In genomic region chr11:10489444-10489785, GRCh38 we compare ENCODE assay signal across 14 cellular contexts. TPM values are rescaled to one million over a fixed set of nuclear protein-coding genes. Genes with fewer than 3 reads are reported as not detected.
DNase-seq lines count a peak whose midpoint lies in the region; ATAC-seq and TF ChIP-seq lines count a peak whose summit lies in the region.
"Had no signal": no experiment of that assay in that cellular context is flagged by ENCODE, and none has a peak within 500 bp of the region (broad histone marks: within the 10 kb centered on the region; RNA-seq: fewer than 3 reads in every experiment).

No MANE protein-coding gene starts in this region.

- H3K4me2 ChIP-seq in PC-9, result 0 out of 2 replicates have a peak overlapping the region, but pooled peaks have one; percentile 54
- no peak overlapping the region for H3K4me2 ChIP-seq in smooth muscle cell
- H3K4me2 ChIP-seq: BLaER1 treated with 17β-estradiol and CSF1 and Interleukin-3, amounts not matched to agents 10 nM and 100 nM had no signal

- no peaks in the 10 kb centered on the region for H3K9me2 ChIP-seq in PC-9 (ENCODE audit: insufficient read depth)

- H2AFZ ChIP-seq in PC-9 (no peak overlapping the region), smooth muscle cell (ENCODE audit: low read depth) (no peak overlapping the region)

- no peak overlapping the region for H3K9ac ChIP-seq in smooth muscle cell (ENCODE audit: low read depth)
- H3K9ac ChIP-seq: BLaER1 treated with 17β-estradiol and CSF1 and Interleukin-3, amounts not matched to agents 10 nM and 100 nM had no signal

- WGBS in spleen, 5 donors, result 90 to 94% (median 91%) methylated on average over 3 of the region's 3 CpGs
- 93% methylated on average over 3 of the region's 3 CpGs for WGBS in smooth muscle cell (ENCODE audit: low lambda C conversion rate)

- no peaks in the 10 kb centered on the region for H3K9me3 Mint-ChIP-seq in CD8-positive, alpha-beta memory T cell
- H3K9me3 Mint-ChIP-seq in effector memory CD8-positive, alpha-beta T cell, result no peaks in the 10 kb centered on the region

- peaks cover 23% of the 10 kb centered on the region for H3K36me3 ChIP-seq in CD8-positive, alpha-beta memory T cell (ENCODE audit: insufficient read depth, low read length)
- H3K36me3 ChIP-seq in PC-9 (ENCODE audit: low read depth) (no peaks in the 10 kb centered on the region), spleen (peaks cover 0 to 100% (median 50%) of the 10 kb centered on the region in 6 donors), smooth muscle cell (ENCODE audit: low read depth) (no peaks in the 10 kb centered on the region)
- H3K36me3 ChIP-seq: ovary had no signal

- POLR2A ChIA-PET in CD8-positive, alpha-beta memory T cell (lab: Charles Lee), result no interaction called here
- POLR2A ChIA-PET in PC-9 (lab: Charles Lee; ENCODE audit: unreplicated experiment), result no interaction called here

- ATAC-seq in effector memory CD8-positive, alpha-beta T cell (replicated peaks), result no peak
- no peak for ATAC-seq in GM21447 (IDR thresholded peaks at IDR 0.05; ENCODE audit: unreplicated experiment)

- H4K20me1 ChIP-seq in PC-9 (ENCODE audit: insufficient read depth) (no peaks in the 10 kb centered on the region), smooth muscle cell (ENCODE audit: low read depth) (no peaks in the 10 kb centered on the region)

- H3F3A ChIP-seq in PC-9 (ENCODE audit: insufficient read depth, low read depth) (peaks cover 40% of the 10 kb centered on the region; the same call in 1 of the 2 replicates), smooth muscle cell (ENCODE audit: low read depth) (no peaks in the 10 kb centered on the region)

- peaks cover 0 to 90% (median 20%) of the 10 kb centered on the region in 3 donors for H3K36me3 Mint-ChIP-seq in CD8-positive, alpha-beta memory T cell
- peaks cover 8% of the 10 kb centered on the region for H3K36me3 Mint-ChIP-seq in effector memory CD8-positive, alpha-beta T cell (ENCODE audit: insufficient read depth)

- H3K4me3 ChIP-seq in CD8-positive, alpha-beta memory T cell (ENCODE audit: low read length), result no peak overlapping the region
- H3K4me3 ChIP-seq in PC-9, result no peak overlapping the region
- no peak overlapping the region for H3K4me3 ChIP-seq in spleen
- H3K4me3 ChIP-seq in smooth muscle cell, result no peak overlapping the region
- H3K4me3 ChIP-seq: BLaER1 treated with 17β-estradiol and CSF1 and Interleukin-3, amounts not matched to agents 10 nM and 100 nM; ovary had no signal

- TF ChIP-seq POLR2A in spleen (IDR thresholded peaks at IDR 0.05), result no peak

- peak overlapping the region in 6 of 8 donors; percentile 46 to 89 (median 80) for H3K27ac Mint-ChIP-seq in CD8-positive, alpha-beta memory T cell
- H3K27ac Mint-ChIP-seq in effector memory CD8-positive, alpha-beta T cell, result peak overlapping the region; percentile 83 to 94

- no peak overlapping the region for H3K27ac ChIP-seq in CD8-positive, alpha-beta memory T cell (ENCODE audit: low read depth, low read length)
- H3K27ac ChIP-seq in PC-9 (peak overlapping the region; percentile 74), spleen (peak overlapping the region; percentile 33 to 86 (median 69)), smooth muscle cell (ENCODE audit: low read depth) (no peak overlapping the region)

- no peaks in the 10 kb centered on the region for H3K27me3 Mint-ChIP-seq in CD8-positive, alpha-beta memory T cell
- H3K27me3 Mint-ChIP-seq in effector memory CD8-positive, alpha-beta T cell, result no peaks in the 10 kb centered on the region

- no peak overlapping the region for H3K4me3 Mint-ChIP-seq in CD8-positive, alpha-beta memory T cell
- no peak overlapping the region for H3K4me3 Mint-ChIP-seq in effector memory CD8-positive, alpha-beta T cell

- no peak for TF ChIP-seq CTCF in PC-9 (conservative IDR thresholded peaks at IDR 0.05)
- no peak for TF ChIP-seq CTCF in spleen (IDR thresholded peaks at IDR 0.05 in 8 of 11, conservative IDR thresholded peaks at IDR 0.05 in 3 of 11)
- no peak for TF ChIP-seq CTCF in smooth muscle cell (IDR thresholded peaks at IDR 0.05; ENCODE audit: borderline replicate concordance, insufficient read depth, poor library complexity, severe bottlenecking)

- peaks cover 10 to 18% (median 12%) of the 10 kb centered on the region in 3 donors for H3K4me1 Mint-ChIP-seq in CD8-positive, alpha-beta memory T cell
- peaks cover 13 to 17% of the 10 kb centered on the region in 2 donors for H3K4me1 Mint-ChIP-seq in effector memory CD8-positive, alpha-beta T cell (ENCODE audit: low read depth in 2 of 2)

- H3K9me3 ChIP-seq in CD8-positive, alpha-beta memory T cell (ENCODE audit: low read length), result no peaks in the 10 kb centered on the region
- no peaks in the 10 kb centered on the region for H3K9me3 ChIP-seq in PC-9 (ENCODE audit: insufficient read depth, low read depth)
- no peaks in the 10 kb centered on the region for H3K9me3 ChIP-seq in spleen
- H3K9me3 ChIP-seq in smooth muscle cell (replicated peaks; ENCODE audit: low read depth), result no peaks in the 10 kb centered on the region
- H3K9me3 ChIP-seq: ovary had no signal

- BruUV-seq in PC-9 (replicated peaks; lab: Mats Ljungman, UMichigan), result no TSS peak

- no peaks in the 10 kb centered on the region for H3K27me3 ChIP-seq in CD8-positive, alpha-beta memory T cell (ENCODE audit: insufficient read depth, low read length, poor library complexity, severe bottlenecking)
- no peaks in the 10 kb centered on the region for H3K27me3 ChIP-seq in PC-9 (ENCODE audit: insufficient read depth, low read depth)
- no peaks in the 10 kb centered on the region for H3K27me3 ChIP-seq in spleen (replicated peaks in 1 of 7)
- no peaks in the 10 kb centered on the region for H3K27me3 ChIP-seq in smooth muscle cell (ENCODE audit: low read depth)
- H3K27me3 ChIP-seq: BLaER1 treated with 17β-estradiol and CSF1 and Interleukin-3, amounts not matched to agents 10 nM and 100 nM; ovary had no signal

- intact Hi-C loops in PC-9 (cut with micrococcal nuclease; ENCODE audit: unreplicated experiment), result loop anchor here (2.0 to 5.0 kb wide), 2 partner anchors 82 to 245 kb away; no protein-coding TSS in a partner anchor
- intact Hi-C loops in spleen (cut with DNase I; ENCODE audit: low total_unique reads), result no loop called here

- CTCF ChIA-PET in CD8-positive, alpha-beta memory T cell (lab: Charles Lee), result no interaction called here
- CTCF ChIA-PET in PC-9 (lab: Charles Lee), result no interaction called here

- DNase-seq in CD8-positive, alpha-beta memory T cell, result no peak
- DNase-seq in PC-9 (no peak), spleen (no peak), smooth muscle cell (lab: John Stamatoyannopoulos, UW; ENCODE audit: unreplicated experiment) (no peak), NOMO-1 (lab: John Stamatoyannopoulos, UW; ENCODE audit: unreplicated experiment in 2 of 2) (no peak)
- no peak for DNase-seq in effector memory CD8-positive, alpha-beta T cell
- DNase-seq in central memory CD4-positive, alpha-beta T cell, result no peak
- DNase-seq: activated naive CD4-positive, alpha-beta T cell treated with Interleukin-2 at 50 U/mL for 16 hours; cerebellar nuclear complex; NCI-H1105 treated with DMSO at 0.1 percent for 48 hours; NCI-H510A treated with DMSO at 0.1 percent for 48 hours had no signal

- H3K79me2 ChIP-seq in PC-9 (ENCODE audit: low read depth) (0 out of 2 replicates have a peak, but pooled peaks cover 7% of the 10 kb centered on the region), smooth muscle cell (ENCODE audit: low read depth) (no peaks in the 10 kb centered on the region)

- H3K4me1 ChIP-seq in CD8-positive, alpha-beta memory T cell (ENCODE audit: insufficient read depth, low read length), result no peaks in the 10 kb centered on the region
- H3K4me1 ChIP-seq in PC-9 (replicated peaks; ENCODE audit: insufficient read depth) (peaks cover 54% of the 10 kb centered on the region), spleen (peaks cover 7 to 43% (median 32%) of the 10 kb centered on the region in 6 donors), smooth muscle cell (ENCODE audit: low read depth) (peaks cover 9% of the 10 kb centered on the region)

RNA-seq across cellular contexts. Expression of gene AMPD3, which starts 34.4 kb away (rescaled TPM):
- total RNA-seq in CD8-positive, alpha-beta memory T cell, result 10 to 100 TPM; 10.8 to 12.2 TPM
- 12.0 TPM for polyA plus RNA-seq in CD8-positive, alpha-beta memory T cell
- total RNA-seq in PC-9 (2021) (16.5 and 17.4 TPM in 2 replicates), spleen (10 to 100 TPM; 19.1 to 54.7 (median 26.5) TPM), smooth muscle cell (3.6 and 3.9 TPM in 2 replicates)
- polyA plus RNA-seq in spleen (10 to 100 TPM in 2 of 3 donors, 1 to 10 TPM in 1; 9.3 to 16.1 (median 12.9) TPM), smooth muscle cell (0.67 and 2.1 TPM in 2 replicates)

RNA-seq across cellular contexts. Expression of gene RNF141, which starts 51.6 kb away (rescaled TPM):
- total RNA-seq in CD8-positive, alpha-beta memory T cell, result 10 to 100 TPM; 19.6 to 20.0 TPM
- polyA plus RNA-seq in CD8-positive, alpha-beta memory T cell, result 19.2 TPM
- total RNA-seq in PC-9 (2021) (33.7 and 36.8 TPM in 2 replicates), spleen (10 to 100 TPM; 45.8 to 86.2 (median 51.3) TPM), smooth muscle cell (24.4 and 26.6 TPM in 2 replicates)
- polyA plus RNA-seq in spleen (10 to 100 TPM; 13.3 to 22.2 (median 16.6) TPM), smooth muscle cell (16.2 and 26.1 TPM in 2 replicates)

Comparison
In these comparisons a context has a peak if more than half of its experiments do, and no peak if none do; other contexts are left out.
1. H3K27ac ChIP-seq: peak in PC-9 (single experiment) and spleen (8 of 8); none in CD8-positive, alpha-beta memory T cell (single experiment) and smooth muscle cell (single experiment).